14 cellular contexts compared by ENCODE assay signal in the genomic region with DNA sequence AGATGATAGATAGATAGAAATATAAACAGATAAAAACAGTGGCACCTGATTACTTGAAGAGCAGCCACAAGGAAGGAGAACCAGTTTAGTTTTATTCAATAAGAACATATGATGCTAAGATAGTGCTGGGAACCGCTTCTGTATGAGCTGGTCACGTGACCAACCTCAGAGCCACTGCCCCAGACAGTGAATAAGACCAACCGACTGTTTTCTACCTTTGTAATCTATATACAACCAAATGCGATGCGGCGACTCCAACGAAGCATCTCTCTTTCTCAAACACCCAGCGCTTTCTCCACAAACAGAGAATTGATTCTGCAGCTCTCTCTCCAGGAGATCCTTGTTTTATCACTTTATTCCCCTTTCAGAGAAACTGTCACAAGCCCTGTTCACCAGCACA. TPM values are rescaled to one million over a fixed set of nuclear protein-coding genes. Genes with fewer than 3 reads are reported as not detected.
DNase-seq lines count a peak whose midpoint lies in the region; ATAC-seq and TF ChIP-seq lines count a peak whose summit lies in the region.
"Had no signal": no experiment of that assay in that cellular context is flagged by ENCODE, and none has a peak within 500 bp of the region (broad histone marks: within the 10 kb centered on the region; RNA-seq: fewer than 3 reads in every experiment).

No MANE protein-coding gene starts in this region.

- H3F3A ChIP-seq in GM23248 (ENCODE audit: insufficient read depth), result peaks cover 7% of the 10 kb centered on the region

- no peak overlapping the region for H2BK12ac ChIP-seq in neuronal stem cell (ENCODE audit: low read length)

- H3K4me3 Mint-ChIP-seq in T-helper 2 cell treated with Interferon-gamma antibody and Interleukin-4, amounts not matched to agents 5 μg/mL and 100 μg/mL, for 36 hours, result peak overlapping the region; percentile 45
- H3K4me3 Mint-ChIP-seq: activated T-helper 17 cell treated with anti-CD3 and anti-CD28 coated beads, Interleukin-2, amount 50 U/mL, for 72 hours; naive thymus-derived CD8-positive, alpha-beta T cell had no signal

- no peaks in the 10 kb centered on the region for H3K79me2 ChIP-seq in GM23248 (ENCODE audit: insufficient read depth)

- no peaks in the 10 kb centered on the region for H3K79me1 ChIP-seq in neuronal stem cell (ENCODE audit: low read depth, low read length)

- H3K23ac ChIP-seq in neuronal stem cell (ENCODE audit: low read depth, low read length, poor library complexity), result no peak overlapping the region

- in situ Hi-C loops in GM23248 (cut with MboI), result no loop called here

- no peaks in the 10 kb centered on the region for H4K20me1 ChIP-seq in GM23248 (ENCODE audit: insufficient read depth)

- H3K36me3 ChIP-seq in GM23248 (ENCODE audit: low read depth) (no peaks in the 10 kb centered on the region), neuronal stem cell (replicated peaks in 1 of 2; ENCODE audit: control insufficient read depth in 2 of 2, insufficient read depth in 2 of 2, low read length in 2 of 2) (no peaks in the 10 kb centered on the region)
- H3K36me3 ChIP-seq: colonic mucosa had no signal

- H3K27ac ChIP-seq in GM23248 (no peak overlapping the region), neuronal stem cell (replicated peaks; ENCODE audit: low read length) (peak overlapping the region; percentile 36)
- H3K27ac ChIP-seq: colonic mucosa had no signal

- no peak overlapping the region for H2BK5ac ChIP-seq in neuronal stem cell (ENCODE audit: low read length)

- H3K4ac ChIP-seq in neuronal stem cell (ENCODE audit: low read length), result no peak overlapping the region

- no peaks in the 10 kb centered on the region for H3K9me3 ChIP-seq in GM23248 (ENCODE audit: low read depth)
- H3K9me3 ChIP-seq in neuronal stem cell (replicated peaks in 1 of 2; ENCODE audit: control insufficient read depth in 2 of 2, insufficient read depth in 1 of 2, low read depth in 1 of 2, low read length in 2 of 2), result peaks cover 0 to 2% of the 10 kb centered on the region in 2 donors
- H3K9me3 ChIP-seq: colonic mucosa had no signal

- H3K18ac ChIP-seq in neuronal stem cell (ENCODE audit: low read length), result no peak overlapping the region

- ATAC-seq in HG03460 (IDR thresholded peaks at IDR 0.05; ENCODE audit: unreplicated experiment) (no peak), HG02884 (IDR thresholded peaks at IDR 0.05; ENCODE audit: unreplicated experiment) (no peak), HG03097 (IDR thresholded peaks at IDR 0.05; ENCODE audit: low FRiP score, unreplicated experiment) (no peak)
- ATAC-seq: activated T-helper 17 cell treated with anti-CD3 and anti-CD28 coated beads, Interleukin-2, amount 50 U/mL, for 72 hours; naive thymus-derived CD8-positive, alpha-beta T cell had no signal

- H3K9ac ChIP-seq in GM23248, result no peak overlapping the region
- H3K9ac ChIP-seq in neuronal stem cell (ENCODE audit: low read depth, low read length, poor library complexity), result no peak overlapping the region

- H3K9me3 Mint-ChIP-seq in T-helper 2 cell treated with Interferon-gamma antibody and Interleukin-4, amounts not matched to agents 5 μg/mL and 100 μg/mL, for 36 hours, result no peaks in the 10 kb centered on the region
- H3K9me3 Mint-ChIP-seq: activated T-helper 17 cell treated with anti-CD3 and anti-CD28 coated beads, Interleukin-2, amount 50 U/mL, for 72 hours had no signal

- DNase-seq in GM23248 (peak; percentile 26), fibroblast of villous mesenchyme (ENCODE audit: low read depth) (peak; percentile 15), neuronal stem cell (ENCODE audit: low spot score) (no peak), NOMO-1 treated with dmso at 0.1 percent for 144 hours (lab: John Stamatoyannopoulos, UW; ENCODE audit: unreplicated experiment) (no peak)
- no peak for DNase-seq in T-helper 2 cell treated with Interferon-gamma antibody and Interleukin-4, amounts not matched to agents 5 μg/mL and 100 μg/mL, for 36 hours (ENCODE audit: low spot score)
- DNase-seq: C1 segment of cervical spinal cord; colonic mucosa; naive thymus-derived CD8-positive, alpha-beta T cell; NCI-H446 treated with DMSO at 0.1 percent for 48 hours; stimulated activated CD4-positive, alpha-beta T cell treated with anti-CD3 and anti-CD28 coated beads, Interleukin-4, amount 100 ng/mL, for 24 hours had no signal

- no peak overlapping the region for H3K14ac ChIP-seq in neuronal stem cell (ENCODE audit: low read length)

- H3K4me1 ChIP-seq in GM23248 (ENCODE audit: insufficient read depth), result peaks cover 20% of the 10 kb centered on the region
- H3K4me1 ChIP-seq in neuronal stem cell (ENCODE audit: control insufficient read depth in 2 of 2, insufficient read depth in 1 of 2, low read depth in 1 of 2, low read length in 2 of 2), result peaks cover 10 to 13% of the 10 kb centered on the region in 2 donors
- H3K4me1 ChIP-seq: colonic mucosa had no signal

- no peak for TF ChIP-seq CTCF in fibroblast of villous mesenchyme (IDR thresholded peaks at IDR 0.05; ENCODE audit: insufficient read depth, low read depth, low read length)

- peaks cover 9% of the 10 kb centered on the region; the same call in 1 of the 2 replicates for H3K27me3 ChIP-seq in GM23248 (replicated peaks; ENCODE audit: insufficient read depth)
- H3K27me3 ChIP-seq in neuronal stem cell (ENCODE audit: control insufficient read depth in 3 of 3, insufficient read depth in 3 of 3, low read depth in 1 of 3, low read length in 3 of 3), result no peaks in the 10 kb centered on the region
- H3K27me3 ChIP-seq: colonic mucosa had no signal

- H3K9me2 ChIP-seq in GM23248 (ENCODE audit: insufficient read depth), result no peaks in the 10 kb centered on the region

- 50 to 58% methylated on average over 8 of the region's 8 CpGs for WGBS in GM23248 (ENCODE audit: low coverage in 1 of 2, low lambda C conversion rate in 2 of 2, missing lambda C conversion rate in 2 of 2), 2 experiments
- WGBS in neuronal stem cell (ENCODE audit: extremely low coverage in 2 of 2, insufficient read length in 2 of 2, insufficient replicate concordance in 1 of 2), 2 donors, result no CpG with 5 or more reads among the region's 8 CpGs

- H4K8ac ChIP-seq in neuronal stem cell (ENCODE audit: low read depth, low read length), result no peak overlapping the region

- H3K4me1 Mint-ChIP-seq in T-helper 2 cell treated with Interferon-gamma antibody and Interleukin-4, amounts not matched to agents 5 μg/mL and 100 μg/mL, for 36 hours (ENCODE audit: low read depth), result peaks cover 25% of the 10 kb centered on the region
- H3K4me1 Mint-ChIP-seq: activated T-helper 17 cell treated with anti-CD3 and anti-CD28 coated beads, Interleukin-2, amount 50 U/mL, for 72 hours; naive thymus-derived CD8-positive, alpha-beta T cell had no signal

- H2BK15ac ChIP-seq in neuronal stem cell (ENCODE audit: low read length), result no peak overlapping the region

- H3K4me2 ChIP-seq in GM23248 (ENCODE audit: unreplicated experiment) (peak overlapping the region; percentile 14), neuronal stem cell (ENCODE audit: insufficient read depth, low read length, poor library complexity, severe bottlenecking) (peak overlapping the region; percentile 58)

- 0 out of 2 replicates have a peak overlapping the region, but pooled peaks have one; percentile 6 for H3K4me3 ChIP-seq in GM23248
- H3K4me3 ChIP-seq in fibroblast of villous mesenchyme (ENCODE audit: low read depth, low read length), result no peak overlapping the region
- H3K4me3 ChIP-seq in neuronal stem cell (ENCODE audit: low read length in 2 of 2), result peak overlapping the region in 1 of 2 donors; percentile 34
- H3K4me3 ChIP-seq: colonic mucosa had no signal

- no peak overlapping the region for H3K27ac Mint-ChIP-seq in T-helper 2 cell treated with Interferon-gamma antibody and Interleukin-4, amounts not matched to agents 5 μg/mL and 100 μg/mL, for 36 hours
- H3K27ac Mint-ChIP-seq: activated T-helper 17 cell treated with anti-CD3 and anti-CD28 coated beads, Interleukin-2, amount 50 U/mL, for 72 hours; naive thymus-derived CD8-positive, alpha-beta T cell had no signal

- no peak overlapping the region for H2AK5ac ChIP-seq in neuronal stem cell (ENCODE audit: low read depth, low read length)

- H2AFZ ChIP-seq in GM23248, result peak overlapping the region; percentile 50; the same call in 1 of the 2 replicates
- H2AFZ ChIP-seq in neuronal stem cell (ENCODE audit: low read length), result peak overlapping the region; percentile 90

- H3K27me3 Mint-ChIP-seq in T-helper 2 cell treated with Interferon-gamma antibody and Interleukin-4, amounts not matched to agents 5 μg/mL and 100 μg/mL, for 36 hours (ENCODE audit: low read depth), result peaks cover 2% of the 10 kb centered on the region

- no peak overlapping the region for H4K91ac ChIP-seq in neuronal stem cell (ENCODE audit: low read depth, low read length, poor library complexity)

- no peak overlapping the region for H2BK120ac ChIP-seq in neuronal stem cell (ENCODE audit: low read depth, low read length)

- no peaks in the 10 kb centered on the region for H3K36me3 Mint-ChIP-seq in T-helper 2 cell treated with Interferon-gamma antibody and Interleukin-4, amounts not matched to agents 5 μg/mL and 100 μg/mL, for 36 hours (ENCODE audit: low read depth)
- H3K36me3 Mint-ChIP-seq: naive thymus-derived CD8-positive, alpha-beta T cell had no signal

RNA-seq across cellular contexts. Expression of a gene that starts 55.5 kb away (rescaled TPM):
- 24.3 and 24.8 TPM in 2 replicates for total RNA-seq in GM23248 (2014; rRNA removed; shearing (Covaris generic))
- polyA plus RNA-seq in GM23248 (2016; fragmentation: Nextera tagmentation; extraction: Ambion mirVana), result 17.1 and 21.1 TPM in 2 replicates
- total RNA-seq in fibroblast of villous mesenchyme, result 7.8 and 18.7 TPM in 2 replicates
- 1.6 TPM for polyA plus RNA-seq in neuronal stem cell (2013, experiment 1 of 2)
- polyA plus RNA-seq in neuronal stem cell (2013, experiment 2 of 2), result 1.6 TPM
- total RNA-seq: naive thymus-derived CD8-positive, alpha-beta T cell had no signal
- polyA plus RNA-seq: naive thymus-derived CD8-positive, alpha-beta T cell had no signal

Comparison
In these comparisons a context has a peak if more than half of its experiments do, and no peak if none do; other contexts are left out.
1. DNase-seq: peak in GM23248 (single experiment) and fibroblast of villous mesenchyme (single experiment); none in T-helper 2 cell treated with Interferon-gamma antibody and Interleukin-4, amounts not matched to agents 5 μg/mL and 100 μg/mL, for 36 hours (single experiment), neuronal stem cell (single experiment) and NOMO-1 treated with dmso at 0.1 percent for 144 hours (single experiment).